ENCODE assay signal across 8 cellular contexts in genomic region chr16:85416267-85417109, GRCh38.
DNase-seq lines count a peak whose midpoint lies in the region; ATAC-seq and TF ChIP-seq lines count a peak whose summit lies in the region.

No MANE protein-coding gene starts in this region.

- intact Hi-C loops in PC-9 (cut with micrococcal nuclease; ENCODE audit: unreplicated experiment) (loop anchor here (1.0 to 2.0 kb wide), 2 partner anchors 108 to 194 kb away; no protein-coding TSS in a partner anchor), sciatic nerve (cut with DNase I) (loop anchor here (5.0 kb wide), 1 partner anchor 251 kb away; no protein-coding TSS in a partner anchor)

- no peaks in the 10 kb centered on the region for H3K4me1 ChIP-seq in PC-9 (replicated peaks; ENCODE audit: insufficient read depth)
- no peaks in the 10 kb centered on the region for H3K4me1 ChIP-seq in foreskin keratinocyte

- no TSS peak for BruUV-seq in PC-9 (replicated peaks; lab: Mats Ljungman, UMichigan)

- no peaks in the 10 kb centered on the region for H3K79me2 ChIP-seq in PC-9 (ENCODE audit: low read depth)

- H3F3A ChIP-seq in PC-9 (ENCODE audit: insufficient read depth, low read depth), result 0 out of 2 replicates have a peak, but pooled peaks cover 4% of the 10 kb centered on the region

- H3K27ac ChIP-seq in PC-9, result no peak overlapping the region
- H3K27ac ChIP-seq in foreskin keratinocyte, result no peak overlapping the region

- no peaks in the 10 kb centered on the region for H4K20me1 ChIP-seq in PC-9 (ENCODE audit: insufficient read depth)

- POLR2A ChIA-PET in PC-9 (lab: Charles Lee; ENCODE audit: unreplicated experiment), result no interaction called here

- no peaks in the 10 kb centered on the region for H3K9me3 ChIP-seq in PC-9 (ENCODE audit: insufficient read depth, low read depth)

- ATAC-seq in foreskin keratinocyte, result peak; percentile 84
- peak; percentile 50 for ATAC-seq in sciatic nerve
- no peak for ATAC-seq in GM18502 (IDR thresholded peaks at IDR 0.05; ENCODE audit: poor library complexity, unreplicated experiment)

- TF ChIP-seq CTCF in PC-9 (conservative IDR thresholded peaks at IDR 0.05) (peak; percentile 84), foreskin keratinocyte (conservative IDR thresholded peaks at IDR 0.05) (peak; percentile 89)

- H3K4me3 ChIP-seq in PC-9, result no peak overlapping the region

- CTCF ChIA-PET in PC-9 (lab: Charles Lee), result interaction anchor here (0.6 to 1.0 kb wide), 7 partner anchors 14 to 200 kb away, joined by 3 to 6 read pairs (median 4); no protein-coding TSS in a partner anchor

- H3K27me3 ChIP-seq in PC-9 (ENCODE audit: insufficient read depth, low read depth), result no peaks in the 10 kb centered on the region
- H3K27me3 ChIP-seq in foreskin keratinocyte, result peaks cover 8% of the 10 kb centered on the region

- H3K9me2 ChIP-seq in PC-9 (ENCODE audit: insufficient read depth), result no peaks in the 10 kb centered on the region

- no peak overlapping the region for H3K4me2 ChIP-seq in PC-9

- no peak overlapping the region for H2AFZ ChIP-seq in PC-9

- H3K36me3 ChIP-seq in PC-9 (ENCODE audit: low read depth), result no peaks in the 10 kb centered on the region

- peak; percentile 81 for DNase-seq in AG20443 (ENCODE audit: low spot score)
- peak; percentile 52 for DNase-seq in H4 (ENCODE audit: low spot score)
- DNase-seq in PC-9, result peak; percentile 65 to 86
- DNase-seq in activated T-cell treated with anti-CD3 and anti-CD28 coated beads, Interleukin-2, amount 50 U/mL, for 1 hour, result peak; percentile 77
- peak in 1 of 2 donors; percentile 50 for DNase-seq in foreskin keratinocyte
- peak; percentile 79 for DNase-seq in sciatic nerve (ENCODE audit: low spot score)
- DNase-seq in retina, result no peak
